Comparison of ENCODE assay signal across 17 cellular contexts in genomic region chr1:198346178-198346577, GRCh38.
DNase-seq lines count a peak whose midpoint lies in the region; ATAC-seq, FAIRE-seq and TF ChIP-seq lines count a peak whose summit lies in the region.
"Had no signal": no experiment of that assay in that cellular context is flagged by ENCODE, and none has a peak within 500 bp of the region (broad histone marks: within the 10 kb centered on the region; RNA-seq: fewer than 3 reads in every experiment).

No MANE protein-coding gene starts in this region.

- TF ChIP-seq EP300 in HepG2 (IDR thresholded peaks at IDR 0.05; ENCODE audit: low read depth in 2 of 2, low read length in 2 of 2), result no peak
- TF ChIP-seq EP300 in HepG2 (CRISPR knock-in tag; IDR thresholded peaks at IDR 0.05; ENCODE audit: borderline replicate concordance), result no peak

- H3K4me2 ChIP-seq in Loucy (ENCODE audit: low read depth, low read length, poor library complexity, severe bottlenecking), result no peak overlapping the region
- H3K4me2 ChIP-seq in HepG2 (ENCODE audit: low read depth, low read length), result peak overlapping the region; percentile 16; the same call in 1 of the 2 replicates
- no peak overlapping the region for H3K4me2 ChIP-seq in neuronal stem cell (ENCODE audit: insufficient read depth, low read length, poor library complexity, severe bottlenecking)
- H3K4me2 ChIP-seq: BLaER1 treated with 17β-estradiol and CSF1 and Interleukin-3, amounts not matched to agents 10 nM and 100 nM had no signal

- H2BK120ac ChIP-seq in neuronal stem cell (ENCODE audit: low read depth, low read length), result no peak overlapping the region

- H3K79me2 ChIP-seq in Loucy (ENCODE audit: insufficient read depth, low read length) (no peaks in the 10 kb centered on the region), HepG2 (ENCODE audit: insufficient read depth, low read length) (no peaks in the 10 kb centered on the region)

- H3K27me3 ChIP-seq in Loucy (ENCODE audit: insufficient read depth, low read length, poor library complexity, severe bottlenecking) (no peaks in the 10 kb centered on the region), HepG2 (ENCODE audit: control insufficient read depth in 1 of 2, insufficient read depth in 2 of 2, low read length in 2 of 2) (no peaks in the 10 kb centered on the region; a peak in 1 of 5 replicates), neuronal stem cell (ENCODE audit: control insufficient read depth in 3 of 3, insufficient read depth in 3 of 3, low read depth in 1 of 3, low read length in 3 of 3) (no peaks in the 10 kb centered on the region)
- H3K27me3 ChIP-seq: BLaER1 treated with 17β-estradiol and CSF1 and Interleukin-3, amounts not matched to agents 10 nM and 100 nM had no signal

- no peaks in the 10 kb centered on the region for H3K36me3 ChIP-seq in Loucy (ENCODE audit: insufficient read depth, low read length)
- H3K36me3 ChIP-seq in HepG2 (replicated peaks in 1 of 2; ENCODE audit: control insufficient read depth in 1 of 2, insufficient read depth in 2 of 2, low read length in 2 of 2), result no peaks in the 10 kb centered on the region
- H3K36me3 ChIP-seq in neuronal stem cell (replicated peaks in 1 of 2; ENCODE audit: control insufficient read depth in 2 of 2, insufficient read depth in 2 of 2, low read length in 2 of 2), result no peaks in the 10 kb centered on the region
- H3K36me3 ChIP-seq: BLaER1 treated with 17β-estradiol and CSF1 and Interleukin-3, amounts not matched to agents 10 nM and 100 nM; HAP-1 had no signal

- peak; percentile 40 for FAIRE-seq in HepG2 (lab: Jason Lieb, UNC)
- FAIRE-seq: GM12878 had no signal

- TF ChIP-seq CTCF in Loucy (conservative IDR thresholded peaks at IDR 0.05; ENCODE audit: low read length) (no peak), epithelial cell of esophagus (IDR thresholded peaks at IDR 0.05; ENCODE audit: insufficient read depth, low read depth, low read length, missing control alignments) (no peak), HepG2 (CRISPR knock-in tag; IDR thresholded peaks at IDR 0.05) (no peak)

- H3K14ac ChIP-seq in neuronal stem cell (ENCODE audit: low read length), result no peak overlapping the region

- no peak overlapping the region for H2AK5ac ChIP-seq in neuronal stem cell (ENCODE audit: low read depth, low read length)

- H2BK15ac ChIP-seq in neuronal stem cell (ENCODE audit: low read length), result no peak overlapping the region

- no peak for ATAC-seq in HepG2
- no peak for ATAC-seq in HG03442 (IDR thresholded peaks at IDR 0.05; ENCODE audit: unreplicated experiment)
- ATAC-seq: CD8-positive, alpha-beta T cell; GM12878 had no signal

- H4K91ac ChIP-seq in neuronal stem cell (ENCODE audit: low read depth, low read length, poor library complexity), result no peak overlapping the region

- H4K8ac ChIP-seq in neuronal stem cell (ENCODE audit: low read depth, low read length), result no peak overlapping the region

- no peak overlapping the region for H3K4ac ChIP-seq in neuronal stem cell (ENCODE audit: low read length)

- in situ Hi-C loops in HepG2 (cut with HindIII; ENCODE audit: extremely low pct_ligation_motif_present, low pct_unique_long_range_greater_than_20kb), result no loop called here

- DNase-seq in epithelial cell of esophagus (ENCODE audit: low read depth) (peak; percentile 19), HepG2 (ENCODE audit: low spot score) (no peak), neuronal stem cell (ENCODE audit: low spot score) (no peak), cerebellar cortex (ENCODE audit: low spot score) (no peak), SKM-1 (lab: John Stamatoyannopoulos, UW; ENCODE audit: unreplicated experiment) (no peak)
- DNase-seq: CD8-positive, alpha-beta T cell; DMS 273 treated with DMSO at 0.1 percent for 48 hours; DMS53; DND-41; EL; GM23248 had no signal

- no peak overlapping the region for H3K9ac ChIP-seq in Loucy (ENCODE audit: low read depth, low read length, poor library complexity, severe bottlenecking)
- no peak overlapping the region for H3K9ac ChIP-seq in HepG2 (ENCODE audit: insufficient read depth, low read depth, low read length)
- H3K9ac ChIP-seq in neuronal stem cell (ENCODE audit: low read depth, low read length, poor library complexity), result no peak overlapping the region
- H3K9ac ChIP-seq: BLaER1 treated with 17β-estradiol and CSF1 and Interleukin-3, amounts not matched to agents 10 nM and 100 nM; GM23248 had no signal

- H3K27ac ChIP-seq in HepG2 (ENCODE audit: extremely low read length, insufficient read depth, low read length) (no peak overlapping the region), neuronal stem cell (replicated peaks; ENCODE audit: low read length) (no peak overlapping the region)
- H3K27ac ChIP-seq: BLaER1 treated with 17β-estradiol and CSF1 and Interleukin-3, amounts not matched to agents 10 nM and 100 nM; GM23248; HL-60 had no signal

- H4K20me1 ChIP-seq in Loucy (ENCODE audit: insufficient read depth, low read length, poor library complexity, severe bottlenecking) (no peaks in the 10 kb centered on the region), HepG2 (ENCODE audit: insufficient read depth, low read length) (no peaks in the 10 kb centered on the region)
- H4K20me1 ChIP-seq: BLaER1 treated with 17β-estradiol and CSF1 and Interleukin-3, amounts not matched to agents 10 nM and 100 nM had no signal

- H2AFZ ChIP-seq in Loucy (ENCODE audit: low read length) (0 out of 2 replicates have a peak overlapping the region, but pooled peaks have one; percentile 14), HepG2 (ENCODE audit: low read length) (no peak overlapping the region), neuronal stem cell (ENCODE audit: low read length) (peak overlapping the region; percentile 68)
- H2AFZ ChIP-seq: GM23248 had no signal

- no peak overlapping the region for H3K18ac ChIP-seq in neuronal stem cell (ENCODE audit: low read length)

- H3K4me1 ChIP-seq in Loucy (ENCODE audit: insufficient read depth, low read length, poor library complexity, severe bottlenecking) (no peaks in the 10 kb centered on the region), HepG2 (ENCODE audit: insufficient read depth, low read length) (peaks cover 15% of the 10 kb centered on the region), neuronal stem cell (ENCODE audit: control insufficient read depth in 2 of 2, insufficient read depth in 1 of 2, low read depth in 1 of 2, low read length in 2 of 2) (no peaks in the 10 kb centered on the region)
- H3K4me1 ChIP-seq: BLaER1 treated with 17β-estradiol and CSF1 and Interleukin-3, amounts not matched to agents 10 nM and 100 nM; HAP-1 had no signal

- TF ChIP-seq POLR2A in HepG2 (IDR thresholded peaks at IDR 0.05; ENCODE audit: insufficient read depth in 1 of 2, low read depth in 2 of 2, low read length in 2 of 2), result no peak

- BruUV-seq in HepG2 (replicated peaks; lab: Mats Ljungman, UMichigan), result no TSS peak

- POLR2A ChIA-PET in HepG2 (lab: Yijun Ruan, JAX), result no interaction called here

- no peaks in the 10 kb centered on the region for H3K9me2 ChIP-seq in Loucy (replicated peaks; ENCODE audit: low read depth, low read length)

- CTCF ChIA-PET in HepG2 (lab: Yijun Ruan, JAX; ENCODE audit: low intra/inter-chr PET ratio, low total read pairs), result no interaction called here

- no peaks in the 10 kb centered on the region for H3K9me3 ChIP-seq in Loucy (ENCODE audit: insufficient read depth, low read depth, low read length)
- no peaks in the 10 kb centered on the region for H3K9me3 ChIP-seq in HepG2 (ENCODE audit: low read length)
- H3K9me3 ChIP-seq in neuronal stem cell (replicated peaks in 1 of 2; ENCODE audit: control insufficient read depth in 2 of 2, insufficient read depth in 1 of 2, low read depth in 1 of 2, low read length in 2 of 2), result no peaks in the 10 kb centered on the region
- H3K9me3 ChIP-seq: BLaER1 treated with 17β-estradiol and CSF1 and Interleukin-3, amounts not matched to agents 10 nM and 100 nM; HAP-1 had no signal

- H3F3A ChIP-seq in Loucy (ENCODE audit: low read depth), result no peaks in the 10 kb centered on the region

- no peak overlapping the region for H2BK12ac ChIP-seq in neuronal stem cell (ENCODE audit: low read length)

- intact Hi-C loops in HepG2 (cut with micrococcal nuclease; ENCODE audit: unreplicated experiment), result no loop called here

- H3K4me3 ChIP-seq in Loucy (ENCODE audit: low read length, poor library complexity, severe bottlenecking) (no peak overlapping the region), epithelial cell of esophagus (ENCODE audit: low read length) (no peak overlapping the region), HepG2 (replicated peaks in 1 of 3; ENCODE audit: insufficient read depth in 1 of 3, low read depth in 2 of 3, low read length in 3 of 3) (no peak overlapping the region), neuronal stem cell (ENCODE audit: low read length in 2 of 2) (no peak overlapping the region)
- H3K4me3 ChIP-seq: BLaER1 treated with 17β-estradiol and CSF1 and Interleukin-3, amounts not matched to agents 10 nM and 100 nM; GM12878; GM23248; HAP-1 had no signal

- TF ChIP-seq RAD21 in HepG2 (CRISPR knock-in tag; IDR thresholded peaks at IDR 0.05), result no peak

- WGBS in HepG2 (ENCODE audit: low lambda C conversion rate), result 11% methylated on average over 3 of the region's 3 CpGs
- WGBS in neuronal stem cell (ENCODE audit: extremely low coverage in 2 of 2, insufficient read length in 2 of 2, insufficient replicate concordance in 1 of 2), 2 donors, result no CpG with 5 or more reads among the region's 3 CpGs

- H3K23ac ChIP-seq in neuronal stem cell (ENCODE audit: low read depth, low read length, poor library complexity), result no peak overlapping the region

- no peak overlapping the region for H2BK5ac ChIP-seq in neuronal stem cell (ENCODE audit: low read length)

- H3K79me1 ChIP-seq in neuronal stem cell (ENCODE audit: low read depth, low read length), result no peaks in the 10 kb centered on the region

TF ChIP-seq in HepG2, 621 proteins besides CTCF, POLR2A, EP300 and RAD21 (continues in another document):
- TF ChIP-seq MED1 (CRISPR knock-in tag; IDR thresholded peaks at IDR 0.05), result no peak
- TF ChIP-seq POGZ (CRISPR knock-in tag; IDR thresholded peaks at IDR 0.05), result peak; percentile 27; the same call in 1 of the 2 replicates
- peak; percentile 37; the same call in 1 of the 2 replicates for TF ChIP-seq HOMEZ (CRISPR knock-in tag; IDR thresholded peaks at IDR 0.05; ENCODE audit: low read depth)
- TF ChIP-seq TP53 (CRISPR knock-in tag; conservative IDR thresholded peaks at IDR 0.05), result peak; percentile 95
- 0 out of 2 replicates have a peak, but pooled peaks have one; percentile 51 for TF ChIP-seq ZNF644 (CRISPR knock-in tag; IDR thresholded peaks at IDR 0.05; ENCODE audit: low read depth)
